Comparison of ENCODE assay signal across 9 cellular contexts in genomic region chr2:220687231-220687843, GRCh38.
DNase-seq lines count a peak whose midpoint lies in the region; ATAC-seq, FAIRE-seq and TF ChIP-seq lines count a peak whose summit lies in the region.
"Had no signal": no experiment of that assay in that cellular context is flagged by ENCODE, and none has a peak within 500 bp of the region (broad histone marks: within the 10 kb centered on the region; RNA-seq: fewer than 3 reads in every experiment).

No MANE protein-coding gene starts in this region.

- TF ChIP-seq CTCF in K562 (IDR thresholded peaks at IDR 0.05 in 2 of 3, conservative IDR thresholded peaks at IDR 0.05 in 1 of 3; ENCODE audit: insufficient read depth in 2 of 3, low read depth in 1 of 3, low read length in 3 of 3), result peak; percentile 15 to 48 (median 30); a peak in 3 of 6 replicates
- peak; percentile 52 to 84 (median 75) for TF ChIP-seq CTCF in spleen (IDR thresholded peaks at IDR 0.05 in 8 of 11, conservative IDR thresholded peaks at IDR 0.05 in 3 of 11)

- H3K79me2 ChIP-seq in K562 (ENCODE audit: control insufficient read depth, insufficient read depth, low read length), result no peaks in the 10 kb centered on the region

- DNase-seq in GM03348 (ENCODE audit: low spot score) (peak; percentile 77), KBM-7 (peak; percentile 53), T-helper 9 cell (peak; percentile 55), K562 (ENCODE audit: extremely low read depth in 1 of 4, low spot score in 3 of 4) (peak; percentile 9 to 30 (median 22)), iPS DF 4.7 (ENCODE audit: extremely low read depth, low spot score) (peak; percentile 44), spleen (peak; percentile 77), DMS153 treated with DMSO at 0.1 percent for 48 hours (lab: John Stamatoyannopoulos, UW; ENCODE audit: unreplicated experiment) (no peak)

- H3K4me1 ChIP-seq in K562 (replicated peaks in 1 of 2; ENCODE audit: control insufficient read depth in 2 of 2, insufficient read depth in 2 of 2, low read length in 2 of 2) (no peaks in the 10 kb centered on the region), spleen (no peaks in the 10 kb centered on the region)

- H3K27ac ChIP-seq in K562 (ENCODE audit: extremely low read depth, low read depth, low read length) (no peak overlapping the region), spleen (no peak overlapping the region)
- H3K27ac ChIP-seq: epithelial cell of prostate had no signal

- no peak overlapping the region for H3K4me2 ChIP-seq in K562 (ENCODE audit: insufficient read depth, low read length)

- no peak for TF ChIP-seq EP300 in K562 (IDR thresholded peaks at IDR 0.05; ENCODE audit: low read length)

- CTCF ChIA-PET in K562 (lab: Yijun Ruan, JAX; ENCODE audit: low intra/inter-chr PET ratio), result no interaction called here

- POLR2A ChIA-PET in K562 (lab: Yijun Ruan, JAX), result no interaction called here

- intact Hi-C loops in K562 (cut with micrococcal nuclease), result loop anchor here (5.0 kb wide), 1 partner anchor 885 kb away; the partner anchor contains the start of gene EPHA4
- intact Hi-C loops in spleen (cut with DNase I; ENCODE audit: low total_unique reads), result loop anchor here (2.0 kb wide), 1 partner anchor 887 kb away; no protein-coding TSS in a partner anchor

- H4K20me1 ChIP-seq in K562 (replicated peaks; ENCODE audit: control insufficient read depth, insufficient read depth, low read length), result no peaks in the 10 kb centered on the region

- ATAC-seq in GM21723 (IDR thresholded peaks at IDR 0.05; ENCODE audit: unreplicated experiment), result peak; percentile 93
- peak; percentile 49; the same call in 2 of the 3 replicates for ATAC-seq in K562

- TF ChIP-seq RAD21 in K562 (CRISPR knock-in tag; conservative IDR thresholded peaks at IDR 0.05 in 1 of 2, IDR thresholded peaks at IDR 0.05 in 1 of 2), result peak in 1 of 2 experiments; percentile 27; a peak in 2 of 4 replicates

- H3K36me3 ChIP-seq in K562 (ENCODE audit: control insufficient read depth, insufficient read depth, low read length) (no peaks in the 10 kb centered on the region), spleen (no peaks in the 10 kb centered on the region)

- no peak for TF ChIP-seq POLR2A in K562 (conservative IDR thresholded peaks at IDR 0.05)
- TF ChIP-seq POLR2A in spleen (IDR thresholded peaks at IDR 0.05), result no peak

- no peaks in the 10 kb centered on the region for H3K9me3 ChIP-seq in K562 (replicated peaks; ENCODE audit: control insufficient read depth, insufficient read depth, low read depth, low read length)
- H3K9me3 ChIP-seq in spleen, result no peaks in the 10 kb centered on the region

- 7% methylated on average over 12 of the region's 15 CpGs for WGBS in K562 (ENCODE audit: insufficient coverage, low coverage, missing lambda C conversion rate)
- 48 to 52% (median 50%) methylated on average over 15 of the region's 15 CpGs for WGBS in spleen, 5 donors

- no peak for FAIRE-seq in K562 (lab: Jason Lieb, UNC)

- H3K9ac ChIP-seq in K562 (ENCODE audit: insufficient read depth in 1 of 2, low read depth in 2 of 2, low read length in 2 of 2), result no peak overlapping the region

- in situ Hi-C loops in KBM-7 (cut with MboI; ENCODE audit: low pct_unique_long_range_greater_than_20kb, low sequenced_read_pairs), result loop anchor here (25.0 kb wide), 1 partner anchor 875 kb away; the partner anchor contains the start of gene EPHA4
- in situ Hi-C loops in K562 (cut with MboI), result no loop called here

- no peak overlapping the region for H2AFZ ChIP-seq in K562 (ENCODE audit: low read depth, low read length)

- H3K27me3 ChIP-seq in K562 (ENCODE audit: control insufficient read depth in 2 of 2, insufficient read depth in 2 of 2, low read length in 2 of 2) (no peaks in the 10 kb centered on the region), spleen (replicated peaks in 1 of 7) (peaks cover 0 to 4% (median 0%) of the 10 kb centered on the region in 7 donors)

- no peak overlapping the region for H3K4me3 ChIP-seq in K562
- no peak overlapping the region for H3K4me3 ChIP-seq in spleen

- no peaks in the 10 kb centered on the region for H3K9me1 ChIP-seq in K562 (ENCODE audit: control insufficient read depth, insufficient read depth, low read length)

- no TSS peak for BruUV-seq in K562 (replicated peaks; lab: Mats Ljungman, UMichigan)

TF ChIP-seq in K562, 482 proteins besides CTCF, POLR2A, EP300 and RAD21:
- TF ChIP-seq SREBF1 (IDR thresholded peaks at IDR 0.05; ENCODE audit: borderline replicate concordance, low read depth, low read length), result no peak
- TF ChIP-seq MED1 (CRISPR knock-in tag; IDR thresholded peaks at IDR 0.05; ENCODE audit: borderline replicate concordance), result no peak
- TF ChIP-seq KLF13 (tag; IDR thresholded peaks at IDR 0.05; ENCODE audit: borderline replicate concordance, low read depth), result no peak
